ENCODE assay signal across 25 cellular contexts in the genomic region with DNA sequence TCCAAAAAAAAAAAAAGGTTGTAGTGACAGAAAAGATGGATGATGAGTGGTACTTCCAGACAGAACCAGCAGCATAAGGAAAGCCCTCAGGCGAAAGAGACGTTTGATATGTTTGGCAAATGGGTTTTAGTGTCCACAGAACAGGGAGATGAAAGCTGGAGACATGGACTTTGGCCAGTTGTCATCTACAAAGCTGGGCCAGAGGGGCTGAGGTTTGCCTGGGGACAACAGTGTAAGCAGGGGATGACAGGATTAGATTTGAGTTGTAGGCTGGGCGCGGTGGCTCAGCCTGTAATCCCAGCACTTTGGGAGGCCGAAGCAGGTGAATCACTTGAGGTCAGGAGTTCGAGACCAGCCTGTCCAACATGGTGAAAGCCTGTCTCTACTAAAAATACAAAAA. TPM values are rescaled to one million over a fixed set of nuclear protein-coding genes. Genes with fewer than 3 reads are reported as not detected.
A peak's percentile ranks its signal among the peaks of the same experiment; 100 is the strongest.
DNase-seq lines count a peak whose midpoint lies in the region; ATAC-seq and TF ChIP-seq lines count a peak whose summit lies in the region.
"Had no signal": no experiment of that assay in that cellular context is flagged by ENCODE, and none has a peak within 500 bp of the region (broad histone marks: within the 10 kb centered on the region; RNA-seq: fewer than 3 reads in every experiment).

No MANE protein-coding gene starts in this region.

- POLR2A ChIA-PET in SK-N-SH (lab: Yijun Ruan, JAX) = no interaction called here

- WGBS in SK-N-SH (ENCODE audit: low lambda C conversion rate) = 93% methylated on average over 6 of the region's 6 CpGs

- no peak overlapping the region for H3K4me3 Mint-ChIP-seq in dendritic cell treated with granulocyte-macrophage colony-stimulating factor and Interleukin-4, amounts not matched to agents 40 ng/mL and 50 ng/mL, for 4 days
- H3K4me3 Mint-ChIP-seq: H9 had no signal

- no peaks in the 10 kb centered on the region for H3K79me2 ChIP-seq in SK-N-SH (ENCODE audit: insufficient read depth)

- DNase-seq in SK-N-SH = peak; percentile 34
- peak; percentile 20 for DNase-seq in omental fat pad (ENCODE audit: low spot score)
- no peak for DNase-seq in stimulated activated CD4-positive, alpha-beta T cell treated with anti-CD3 and anti-CD28 coated beads, Interleukin-4, amount 100 ng/mL, for 4 hours
- DNase-seq: AML-193, DMS79 treated with DMSO at 0.1 percent for 48 hours, Karpas-422, MG63, NCI-H1048, NCI-H1436 treated with DMSO at 0.1 percent for 48 hours, NCI-H2081, NCI-H446 treated with DMSO at 0.1 percent for 48 hours, NCI-H774, OCI-M1 had no signal

- TF ChIP-seq CTCF in SK-N-SH (IDR thresholded peaks at IDR 0.05) (no peak), omental fat pad (IDR thresholded peaks at IDR 0.05) (no peak)

- H3K27me3 Mint-ChIP-seq in dendritic cell treated with granulocyte-macrophage colony-stimulating factor and Interleukin-4, amounts not matched to agents 40 ng/mL and 50 ng/mL, for 4 days = peaks cover 25% of the 10 kb centered on the region
- H3K27me3 Mint-ChIP-seq: IgD-negative memory B cell had no signal

- no peaks in the 10 kb centered on the region for H3K9me2 ChIP-seq in SK-N-SH

- no peak overlapping the region for H3K4me2 ChIP-seq in SK-N-SH

- ATAC-seq in SK-N-SH treated with all-trans-retinoic acid at 6 μM for 48 hours = no peak
- no peak for ATAC-seq in omental fat pad (ENCODE audit: low FRiP score)
- ATAC-seq in HG02759 (IDR thresholded peaks at IDR 0.05; ENCODE audit: unreplicated experiment) = no peak
- ATAC-seq in GM19023 (IDR thresholded peaks at IDR 0.05; ENCODE audit: unreplicated experiment) = no peak
- ATAC-seq in esophagus mucosa = no peak

- intact Hi-C loops in dendritic cell treated with granulocyte-macrophage colony-stimulating factor and Interleukin-4, amounts not matched to agents 40 ng/mL and 50 ng/mL, for 4 days (cut with micrococcal nuclease) = no loop called here

- peaks cover 33% of the 10 kb centered on the region for H3K4me1 Mint-ChIP-seq in dendritic cell treated with granulocyte-macrophage colony-stimulating factor and Interleukin-4, amounts not matched to agents 40 ng/mL and 50 ng/mL, for 4 days (ENCODE audit: low read depth)
- H3K4me1 Mint-ChIP-seq: H9 had no signal

- H3K27ac Mint-ChIP-seq in dendritic cell treated with granulocyte-macrophage colony-stimulating factor and Interleukin-4, amounts not matched to agents 40 ng/mL and 50 ng/mL, for 4 days = peak overlapping the region; percentile 49
- H3K27ac Mint-ChIP-seq: H9, IgD-negative memory B cell had no signal

- H3K9me3 ChIP-seq in SK-N-SH = no peaks in the 10 kb centered on the region
- H3K9me3 ChIP-seq: MG63 had no signal

- no peak overlapping the region for H2AFZ ChIP-seq in SK-N-SH (ENCODE audit: low read depth)

- no peak for TF ChIP-seq RAD21 in SK-N-SH (IDR thresholded peaks at IDR 0.05; ENCODE audit: low read length)

- H3K27ac ChIP-seq in SK-N-SH (ENCODE audit: low read depth in 2 of 2, low read length in 1 of 2) = no peak overlapping the region
- H3K27ac ChIP-seq: 22Rv1, C4-2B, HL-60, RWPE1 had no signal

- no peak overlapping the region for H3K9ac ChIP-seq in SK-N-SH

- H3K4me3 ChIP-seq in SK-N-SH (ENCODE audit: low read depth in 2 of 2, low read length in 1 of 2) = no peak overlapping the region
- H3K4me3 ChIP-seq: MG63 had no signal

- no peaks in the 10 kb centered on the region for H3K36me3 ChIP-seq in SK-N-SH (replicated peaks in 1 of 2; ENCODE audit: control insufficient read depth in 1 of 2, insufficient read depth in 2 of 2, low read length in 1 of 2)
- H3K36me3 ChIP-seq: MG63 had no signal

- peaks cover 0 to 11% of the 10 kb centered on the region in 2 experiments; a peak in 1 of 4 replicates for H3K4me1 ChIP-seq in SK-N-SH (ENCODE audit: control insufficient read depth in 1 of 2, insufficient read depth in 2 of 2, low read depth in 1 of 2, low read length in 1 of 2)

- H3K9me3 Mint-ChIP-seq in dendritic cell treated with granulocyte-macrophage colony-stimulating factor and Interleukin-4, amounts not matched to agents 40 ng/mL and 50 ng/mL, for 4 days = no peaks in the 10 kb centered on the region
- H3K9me3 Mint-ChIP-seq: IgD-negative memory B cell had no signal

- no peaks in the 10 kb centered on the region for H3K36me3 Mint-ChIP-seq in dendritic cell treated with granulocyte-macrophage colony-stimulating factor and Interleukin-4, amounts not matched to agents 40 ng/mL and 50 ng/mL, for 4 days (ENCODE audit: low read depth)
- H3K36me3 Mint-ChIP-seq: IgD-negative memory B cell had no signal

- CTCF ChIA-PET in SK-N-SH (lab: Yijun Ruan, JAX) = interaction anchor here (0.8 to 1.7 kb wide), 3 partner anchors 9 to 60 kb away, joined by 3 to 5 read pairs (median 3); no protein-coding TSS in a partner anchor

- no peaks in the 10 kb centered on the region for H4K20me1 ChIP-seq in SK-N-SH (ENCODE audit: insufficient read depth)

- no peaks in the 10 kb centered on the region for H3F3A ChIP-seq in SK-N-SH (replicated peaks; ENCODE audit: insufficient read depth)

- no peak for TF ChIP-seq EP300 in SK-N-SH (IDR thresholded peaks at IDR 0.05; ENCODE audit: borderline replicate concordance in 1 of 2, low read depth in 1 of 2, low read length in 1 of 2)

- H3K27me3 ChIP-seq in SK-N-SH (ENCODE audit: insufficient read depth) = no peaks in the 10 kb centered on the region
- H3K27me3 ChIP-seq: MG63 had no signal

TF ChIP-seq in SK-N-SH, 30 proteins besides CTCF, POLR2A, EP300 and RAD21:
- TF ChIP-seq MXI1 (IDR thresholded peaks at IDR 0.05; ENCODE audit: low read depth, low read length) = no peak
- TF ChIP-seq TEAD4 (IDR thresholded peaks at IDR 0.05; ENCODE audit: borderline replicate concordance, insufficient read depth) = no peak
- TF ChIP-seq TAF1 (IDR thresholded peaks at IDR 0.05; ENCODE audit: borderline replicate concordance, low read depth, low read length) = no peak
TF ChIP-seq in SK-N-SH: peak in this region for 0.

TF ChIP-seq in SK-N-SH treated with all-trans-retinoic acid at 6 μM for 48 hours, 23 proteins besides CTCF, POLR2A, EP300 and RAD21 (continues in another document):
- TF ChIP-seq, protein P1, sequence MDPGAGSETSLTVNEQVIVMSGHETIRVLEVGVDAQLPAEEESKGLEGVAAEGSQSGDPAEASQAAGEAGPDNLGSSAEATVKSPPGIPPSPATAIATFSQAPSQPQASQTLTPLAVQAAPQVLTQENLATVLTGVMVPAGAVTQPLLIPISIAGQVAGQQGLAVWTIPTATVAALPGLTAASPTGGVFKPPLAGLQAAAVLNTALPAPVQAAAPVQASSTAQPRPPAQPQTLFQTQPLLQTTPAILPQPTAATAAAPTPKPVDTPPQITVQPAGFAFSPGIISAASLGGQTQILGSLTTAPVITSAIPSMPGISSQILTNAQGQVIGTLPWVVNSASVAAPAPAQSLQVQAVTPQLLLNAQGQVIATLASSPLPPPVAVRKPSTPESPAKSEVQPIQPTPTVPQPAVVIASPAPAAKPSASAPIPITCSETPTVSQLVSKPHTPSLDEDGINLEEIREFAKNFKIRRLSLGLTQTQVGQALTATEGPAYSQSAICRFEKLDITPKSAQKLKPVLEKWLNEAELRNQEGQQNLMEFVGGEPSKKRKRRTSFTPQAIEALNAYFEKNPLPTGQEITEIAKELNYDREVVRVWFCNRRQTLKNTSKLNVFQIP (CRISPR knock-in tag; IDR thresholded peaks at IDR 0.05; ENCODE audit: borderline replicate concordance, low read depth) = no peak
- no peak for TF ChIP-seq ESRRG (CRISPR knock-in tag; IDR thresholded peaks at IDR 0.05)
- no peak for TF ChIP-seq ZC3H10 (CRISPR knock-in tag; IDR thresholded peaks at IDR 0.05)
- TF ChIP-seq GLIS3 (CRISPR knock-in tag; IDR thresholded peaks at IDR 0.05) = no peak
- no peak for TF ChIP-seq TCF4 (CRISPR knock-in tag; IDR thresholded peaks at IDR 0.05; ENCODE audit: borderline replicate concordance)
- no peak for TF ChIP-seq ISL1 (CRISPR knock-in tag; IDR thresholded peaks at IDR 0.05)
- TF ChIP-seq BACH2 (CRISPR knock-in tag; IDR thresholded peaks at IDR 0.05; ENCODE audit: borderline replicate concordance) = no peak
- TF ChIP-seq PPARA (CRISPR knock-in tag; IDR thresholded peaks at IDR 0.05; ENCODE audit: borderline replicate concordance) = no peak
- no peak for TF ChIP-seq TOX (CRISPR knock-in tag; IDR thresholded peaks at IDR 0.05; ENCODE audit: borderline replicate concordance)
- TF ChIP-seq ZNF8 (CRISPR knock-in tag; IDR thresholded peaks at IDR 0.05) = no peak
- TF ChIP-seq, protein P2, sequence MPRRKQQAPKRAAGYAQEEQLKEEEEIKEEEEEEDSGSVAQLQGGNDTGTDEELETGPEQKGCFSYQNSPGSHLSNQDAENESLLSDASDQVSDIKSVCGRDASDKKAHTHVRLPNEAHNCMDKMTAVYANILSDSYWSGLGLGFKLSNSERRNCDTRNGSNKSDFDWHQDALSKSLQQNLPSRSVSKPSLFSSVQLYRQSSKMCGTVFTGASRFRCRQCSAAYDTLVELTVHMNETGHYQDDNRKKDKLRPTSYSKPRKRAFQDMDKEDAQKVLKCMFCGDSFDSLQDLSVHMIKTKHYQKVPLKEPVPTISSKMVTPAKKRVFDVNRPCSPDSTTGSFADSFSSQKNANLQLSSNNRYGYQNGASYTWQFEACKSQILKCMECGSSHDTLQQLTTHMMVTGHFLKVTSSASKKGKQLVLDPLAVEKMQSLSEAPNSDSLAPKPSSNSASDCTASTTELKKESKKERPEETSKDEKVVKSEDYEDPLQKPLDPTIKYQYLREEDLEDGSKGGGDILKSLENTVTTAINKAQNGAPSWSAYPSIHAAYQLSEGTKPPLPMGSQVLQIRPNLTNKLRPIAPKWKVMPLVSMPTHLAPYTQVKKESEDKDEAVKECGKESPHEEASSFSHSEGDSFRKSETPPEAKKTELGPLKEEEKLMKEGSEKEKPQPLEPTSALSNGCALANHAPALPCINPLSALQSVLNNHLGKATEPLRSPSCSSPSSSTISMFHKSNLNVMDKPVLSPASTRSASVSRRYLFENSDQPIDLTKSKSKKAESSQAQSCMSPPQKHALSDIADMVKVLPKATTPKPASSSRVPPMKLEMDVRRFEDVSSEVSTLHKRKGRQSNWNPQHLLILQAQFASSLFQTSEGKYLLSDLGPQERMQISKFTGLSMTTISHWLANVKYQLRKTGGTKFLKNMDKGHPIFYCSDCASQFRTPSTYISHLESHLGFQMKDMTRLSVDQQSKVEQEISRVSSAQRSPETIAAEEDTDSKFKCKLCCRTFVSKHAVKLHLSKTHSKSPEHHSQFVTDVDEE (CRISPR knock-in tag; IDR thresholded peaks at IDR 0.05) = no peak

RNA-seq across cellular contexts. Expression of a gene that starts 47.8 kb away (rescaled TPM):
- polyA plus RNA-seq in SK-N-SH (2012; rRNA removed) = 8.9 and 12.5 TPM in 2 replicates
- 3.6 and 6.1 TPM in 2 replicates for polyA plus RNA-seq in SK-N-SH (2012; cell fraction: cytosol; rRNA removed)
- 10.6 and 13.4 TPM in 2 replicates for polyA plus RNA-seq in SK-N-SH (2012; cell fraction: nucleus; rRNA removed)
- total RNA-seq in omental fat pad = 100 to 1,000 TPM in 2 of 4 donors, 10 to 100 TPM in 2; 61.2 to 133 (median 83.8) TPM
- total RNA-seq in esophagus mucosa = 4.9 TPM
- total RNA-seq: HT1080 had no signal
- polyA plus RNA-seq: IgD-negative memory B cell had no signal

Comparison
In these comparisons a context has a peak if more than half of its experiments do, and no peak if none do; other contexts are left out.
1. DNase-seq: peak in SK-N-SH (single experiment) and omental fat pad (single experiment); none in stimulated activated CD4-positive, alpha-beta T cell treated with anti-CD3 and anti-CD28 coated beads, Interleukin-4, amount 100 ng/mL, for 4 hours (0 of 2).
2. RNA of a gene that starts 47.8 kb away (total RNA-seq): 61.2 to 133 TPM in omental fat pad; 4.9 TPM in esophagus mucosa (single experiment); every median in the first group is over 10 times any median in the second.